In the genomic region with DNA sequence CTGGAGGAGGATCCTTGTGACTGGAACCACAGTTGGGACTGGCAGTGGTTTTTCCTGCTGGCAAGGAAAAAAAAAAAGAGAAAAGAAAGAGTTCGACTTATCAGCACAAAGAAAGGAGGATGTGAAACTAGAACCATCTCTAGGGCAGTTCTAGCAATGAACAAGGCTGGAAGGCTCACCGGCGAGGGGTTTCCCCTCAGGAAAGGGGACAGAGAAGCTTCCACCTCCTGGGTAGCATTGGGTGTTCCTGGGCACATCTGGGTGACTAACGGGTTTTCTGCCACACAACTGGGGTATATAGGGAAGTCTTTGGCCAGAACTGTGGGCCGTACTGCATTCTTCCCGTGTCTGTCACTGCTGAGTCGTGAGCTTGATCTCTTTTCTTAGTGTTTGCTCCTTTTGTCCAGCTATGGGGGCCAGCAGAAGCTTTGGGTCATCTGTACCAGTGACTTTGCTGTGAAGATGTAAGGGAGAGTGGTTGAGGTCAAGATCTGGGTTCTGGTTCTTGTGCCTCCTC, we compare ENCODE assay signal across 8 cellular contexts.
DNase-seq lines count a peak whose midpoint lies in the region; ATAC-seq, FAIRE-seq and TF ChIP-seq lines count a peak whose summit lies in the region.

No MANE protein-coding gene starts in this region.

- no peaks in the 10 kb centered on the region for H3K27me3 Mint-ChIP-seq in H9 (ENCODE audit: low read depth)
- no peaks in the 10 kb centered on the region for H3K27me3 Mint-ChIP-seq in activated naive CD8-positive, alpha-beta T cell treated with anti-CD3 and anti-CD28 coated beads, Interleukin-2, amount 10 ng/mL, durations not matched to agents 7 days and 5 days

- no peak overlapping the region for H3T11ph ChIP-seq in H9 (ENCODE audit: low read length)

- H3K9me3 ChIP-seq in H9 (ENCODE audit: control insufficient read depth, low read depth, low read length) (no peaks in the 10 kb centered on the region), MM.1S (replicated peaks; ENCODE audit: insufficient read depth, low read length) (no peaks in the 10 kb centered on the region), tibial nerve (no peaks in the 10 kb centered on the region)

- H3K27ac ChIP-seq in H9 (ENCODE audit: insufficient read length, low read depth, low read length) (no peak overlapping the region), MM.1S (ENCODE audit: low read length) (peak overlapping the region; percentile 60; the same call in 1 of the 2 replicates), tibial nerve (peak overlapping the region in 2 of 4 donors; percentile 63 to 73)

- no peak for ATAC-seq in activated naive CD8-positive, alpha-beta T cell treated with anti-CD3 and anti-CD28 coated beads, Interleukin-2, amount 10 ng/mL, durations not matched to agents 7 days and 5 days (ENCODE audit: low read depth)

- H3K79me2 ChIP-seq in H9 (ENCODE audit: insufficient read depth, low read length) (no peaks in the 10 kb centered on the region), MM.1S (ENCODE audit: low read length) (no peaks in the 10 kb centered on the region)

- H2BK120ac ChIP-seq in H9 (ENCODE audit: low read depth, low read length, poor library complexity, severe bottlenecking) = no peak overlapping the region

- H3K18ac ChIP-seq in H9 (ENCODE audit: insufficient read length, low read depth, low read length) = no peak overlapping the region

- H3K27ac Mint-ChIP-seq in H9 = peak overlapping the region in 2 of 3 experiments; percentile 34 to 37; a peak in 2 of 7 replicates
- H3K27ac Mint-ChIP-seq in activated naive CD8-positive, alpha-beta T cell treated with anti-CD3 and anti-CD28 coated beads, Interleukin-2, amount 10 ng/mL, durations not matched to agents 7 days and 5 days = peak overlapping the region; percentile 94

- no peak overlapping the region for H2BK12ac ChIP-seq in H9 (ENCODE audit: insufficient read length, low read depth, low read length)

- H3F3A ChIP-seq in MM.1S (ENCODE audit: insufficient read depth, low read length) = peaks cover 27% of the 10 kb centered on the region

- no peak overlapping the region for H4K5ac ChIP-seq in H9 (ENCODE audit: insufficient read length, low read depth, low read length)

- no peak overlapping the region for H2BK15ac ChIP-seq in H9 (ENCODE audit: low read depth, low read length)

- H2BK20ac ChIP-seq in H9 (ENCODE audit: low read depth, low read length, poor library complexity, severe bottlenecking) = no peak overlapping the region

- no CpG with 5 or more reads among the region's 7 CpGs for WGBS in H9 (ENCODE audit: extremely low coverage, insufficient read length, low lambda C conversion rate)
- WGBS in tibial nerve, 2 donors = 46 to 53% methylated on average over 7 of the region's 7 CpGs

- H3K4me3 ChIP-seq in MM.1S (ENCODE audit: low read length) (0 out of 2 replicates have a peak overlapping the region, but pooled peaks have one; percentile 30), tibial nerve (no peak overlapping the region)

- H3K36me3 ChIP-seq in MM.1S (replicated peaks; ENCODE audit: insufficient read depth, low read length) (no peaks in the 10 kb centered on the region), tibial nerve (no peaks in the 10 kb centered on the region)

- no peak overlapping the region for H3K56ac ChIP-seq in H9 (ENCODE audit: insufficient read length, low read depth, low read length)

- H3K23me2 ChIP-seq in H9 (ENCODE audit: insufficient read length, low read depth, low read length, poor library complexity, severe bottlenecking) = no peaks in the 10 kb centered on the region

- H2AFZ ChIP-seq in H9 (ENCODE audit: low read length) (no peak overlapping the region), MM.1S (ENCODE audit: low read length) (no peak overlapping the region)

- TF ChIP-seq EP300 in tibial nerve (IDR thresholded peaks at IDR 0.05) = no peak

- in situ Hi-C loops in G401 (cut with HindIII; ENCODE audit: low sequenced_read_pairs) = loop anchor here (25.0 kb wide), 1 partner anchor 170 kb away; no protein-coding TSS in a partner anchor

- peak; percentile 38 for DNase-seq in GM18507 (ENCODE audit: extremely low spot score, insufficient read length, low read depth)
- no peak for DNase-seq in H9
- peak; percentile 76 for DNase-seq in MM.1S
- DNase-seq in activated naive CD8-positive, alpha-beta T cell treated with anti-CD3 and anti-CD28 coated beads, Interleukin-2, amount 10 ng/mL, durations not matched to agents 7 days and 5 days = no peak
- DNase-seq in stimulated activated CD4-positive, alpha-beta T cell treated with anti-CD3 and anti-CD28 coated beads, Interleukin-4, amount 100 ng/mL, for 4 hours = peak; percentile 16 to 24
- DNase-seq in G401 (ENCODE audit: low spot score) = no peak
- no peak for DNase-seq in tibial nerve (ENCODE audit: low spot score in 2 of 2)
- DNase-seq in KG1 (lab: John Stamatoyannopoulos, UW) = no peak

- no peak overlapping the region for H3K4ac ChIP-seq in H9 (ENCODE audit: low read depth, low read length)

- no peak overlapping the region for H3K4me3 Mint-ChIP-seq in H9
- H3K4me3 Mint-ChIP-seq in activated naive CD8-positive, alpha-beta T cell treated with anti-CD3 and anti-CD28 coated beads, Interleukin-2, amount 10 ng/mL, durations not matched to agents 7 days and 5 days = peak overlapping the region; percentile 4

- 0 out of 7 replicates have a peak, but pooled peaks cover 0 to 2% (median 0%) of the 10 kb centered on the region in 3 experiments for H3K36me3 Mint-ChIP-seq in H9 (ENCODE audit: insufficient read depth in 1 of 3, low read depth in 3 of 3)
- H3K36me3 Mint-ChIP-seq in activated naive CD8-positive, alpha-beta T cell treated with anti-CD3 and anti-CD28 coated beads, Interleukin-2, amount 10 ng/mL, durations not matched to agents 7 days and 5 days = peaks cover 10% of the 10 kb centered on the region

- no peak overlapping the region for H3K4me2 ChIP-seq in H9 (ENCODE audit: insufficient read depth, insufficient read length, low read length)
- peak overlapping the region; percentile 49 for H3K4me2 ChIP-seq in MM.1S (ENCODE audit: low read depth, low read length)

- H3K4me1 ChIP-seq in H9 (ENCODE audit: insufficient read depth, low read length) (peaks cover 4% of the 10 kb centered on the region), MM.1S (ENCODE audit: low read length) (peaks cover 41% of the 10 kb centered on the region), tibial nerve (peaks cover 0 to 79% (median 55%) of the 10 kb centered on the region in 4 donors)

- FAIRE-seq in GM18507 (lab: Jason Lieb, UNC) = peak; percentile 86

- POLR2A ChIA-PET in activated naive CD8-positive, alpha-beta T cell treated with anti-CD3 and anti-CD28 coated beads, Interleukin-2, amount 10 ng/mL, durations not matched to agents 7 days and 5 days (lab: Charles Lee) = interaction anchor here (1.0 to 1.6 kb wide), 4 partner anchors 49 to 174 kb away, joined by 3 to 7 read pairs (median 4); no protein-coding TSS in a partner anchor

- no peak overlapping the region for H4K8ac ChIP-seq in H9 (replicated peaks; ENCODE audit: insufficient read length, low read depth, low read length)

- no peaks in the 10 kb centered on the region for H3K79me1 ChIP-seq in H9 (ENCODE audit: insufficient read depth, low read depth, low read length, poor library complexity, severe bottlenecking)

- no peak overlapping the region for H2AK5ac ChIP-seq in H9 (ENCODE audit: insufficient read length, low read length)

- H2BK5ac ChIP-seq in H9 (ENCODE audit: insufficient read length, low read length) = no peak overlapping the region

- no peak for TF ChIP-seq POLR2A in tibial nerve (IDR thresholded peaks at IDR 0.05)

- H3K14ac ChIP-seq in H9 (ENCODE audit: insufficient read depth, low read length) = no peak overlapping the region

- no peak for TF ChIP-seq CTCF in H9 (conservative IDR thresholded peaks at IDR 0.05)
- no peak for TF ChIP-seq CTCF in MM.1S (IDR thresholded peaks at IDR 0.05; ENCODE audit: low read length)
- TF ChIP-seq CTCF in tibial nerve (IDR thresholded peaks at IDR 0.05) = no peak

- H3K4me1 Mint-ChIP-seq in H9 = peaks cover 23 to 37% of the 10 kb centered on the region in 2 experiments
- peaks cover 53% of the 10 kb centered on the region for H3K4me1 Mint-ChIP-seq in activated naive CD8-positive, alpha-beta T cell treated with anti-CD3 and anti-CD28 coated beads, Interleukin-2, amount 10 ng/mL, durations not matched to agents 7 days and 5 days

- H3K9me2 ChIP-seq in MM.1S (replicated peaks; ENCODE audit: insufficient read depth, low read length) = no peaks in the 10 kb centered on the region

- H3K23ac ChIP-seq in H9 (ENCODE audit: insufficient read length, low read depth, low read length) = no peak overlapping the region

- no peaks in the 10 kb centered on the region for H3K9me3 Mint-ChIP-seq in H9
- no peaks in the 10 kb centered on the region for H3K9me3 Mint-ChIP-seq in activated naive CD8-positive, alpha-beta T cell treated with anti-CD3 and anti-CD28 coated beads, Interleukin-2, amount 10 ng/mL, durations not matched to agents 7 days and 5 days

- no peak overlapping the region for H4K91ac ChIP-seq in H9 (ENCODE audit: insufficient read length, low read depth, low read length)

- H3K27me3 ChIP-seq in H9 (ENCODE audit: insufficient read depth, low read length) = no peaks in the 10 kb centered on the region
- H3K27me3 ChIP-seq in MM.1S (replicated peaks; ENCODE audit: insufficient read depth, low read length) = no peaks in the 10 kb centered on the region
- no peaks in the 10 kb centered on the region for H3K27me3 ChIP-seq in tibial nerve

- peaks cover 3% of the 10 kb centered on the region for H4K20me1 ChIP-seq in H9 (ENCODE audit: control insufficient read depth, insufficient read depth, insufficient read length)
- no peaks in the 10 kb centered on the region for H4K20me1 ChIP-seq in MM.1S (ENCODE audit: insufficient read depth, low read length)

- H3K9ac ChIP-seq in H9 (ENCODE audit: extremely low read depth, insufficient read length, low read length) = no peak overlapping the region
- no peak overlapping the region for H3K9ac ChIP-seq in MM.1S (ENCODE audit: low read length)

Comparison
In these comparisons a context has a peak if more than half of its experiments do, and no peak if none do; other contexts are left out.
1. DNase-seq: peak in GM18507 (single experiment), MM.1S (single experiment) and stimulated activated CD4-positive, alpha-beta T cell treated with anti-CD3 and anti-CD28 coated beads, Interleukin-4, amount 100 ng/mL, for 4 hours (2 of 2); none in H9 (single experiment), activated naive CD8-positive, alpha-beta T cell treated with anti-CD3 and anti-CD28 coated beads, Interleukin-2, amount 10 ng/mL, durations not matched to agents 7 days and 5 days (single experiment), G401 (single experiment), tibial nerve (0 of 2) and KG1 (single experiment).